In the genomic region with DNA sequence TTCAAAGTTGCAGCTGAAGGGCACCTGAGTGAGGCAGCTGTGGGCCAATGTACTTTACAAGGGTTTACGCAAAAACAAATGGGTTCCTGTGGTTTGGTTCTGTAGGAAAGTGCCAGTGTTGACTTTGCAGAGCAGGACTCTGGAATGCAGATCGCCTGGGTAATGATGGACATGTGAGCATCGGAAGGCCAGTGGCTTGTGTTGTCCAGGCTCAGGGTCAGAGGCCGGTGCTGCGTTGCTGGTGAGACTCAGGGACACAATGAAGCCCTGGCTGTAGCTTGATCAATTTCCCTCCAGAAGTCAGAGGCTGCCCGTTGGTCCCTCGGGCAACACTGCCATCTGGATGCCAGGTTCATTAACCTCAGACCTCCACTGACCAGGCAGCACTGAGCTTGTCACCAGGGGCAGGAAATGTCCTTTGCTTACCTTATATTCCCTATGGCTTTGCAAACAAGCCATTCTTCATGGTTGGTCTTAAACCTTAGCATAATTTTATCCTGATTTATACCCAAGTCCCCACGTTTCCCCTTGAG, we compare ENCODE assay signal across 21 cellular contexts.
DNase-seq lines count a peak whose midpoint lies in the region; ATAC-seq, FAIRE-seq and TF ChIP-seq lines count a peak whose summit lies in the region.
"Had no signal": no experiment of that assay in that cellular context is flagged by ENCODE, and none has a peak within 500 bp of the region (broad histone marks: within the 10 kb centered on the region; RNA-seq: fewer than 3 reads in every experiment).

No MANE protein-coding gene starts in this region.

- H3K79me2 ChIP-seq in H1 (ENCODE audit: control insufficient read depth in 1 of 2, insufficient read depth in 2 of 2, low read length in 2 of 2): no peaks in the 10 kb centered on the region

- no peak overlapping the region for H3K4me3 ChIP-seq in H1 (ENCODE audit: extremely low read depth in 1 of 4, insufficient read depth in 2 of 4, low read depth in 3 of 4, low read length in 4 of 4)
- H3K4me3 ChIP-seq: GM12878, PC-9 had no signal

- no peak overlapping the region for H3K56ac ChIP-seq in H1 (replicated peaks; ENCODE audit: insufficient read length, low read depth, low read length)

- no peaks in the 10 kb centered on the region for H3K27me3 ChIP-seq in H1 (replicated peaks in 1 of 4; ENCODE audit: control insufficient read depth in 3 of 4, extremely low read depth in 1 of 4, insufficient read depth in 3 of 4, low read length in 3 of 4)

- no peak overlapping the region for H4K8ac ChIP-seq in H1 (ENCODE audit: extremely low read depth, insufficient read depth, low read length)

- no peak for TF ChIP-seq CTCF in H1 (IDR thresholded peaks at IDR 0.05; ENCODE audit: control extremely low read depth in 1 of 3, insufficient read depth in 1 of 3, low read depth in 1 of 3, low read length in 3 of 3)

- H3K36me3 ChIP-seq in H1 (ENCODE audit: control insufficient read depth in 2 of 4, insufficient read depth in 4 of 4, low read length in 3 of 4): no peaks in the 10 kb centered on the region

- H2BK15ac ChIP-seq in H1 (ENCODE audit: low read length): no peak overlapping the region

- H3K9ac ChIP-seq in H1 (replicated peaks in 1 of 4; ENCODE audit: extremely low read depth in 1 of 4, low read depth in 3 of 4, low read length in 3 of 4): no peak overlapping the region

- H3K14ac ChIP-seq in H1 (ENCODE audit: insufficient read length): no peak overlapping the region

- no peak overlapping the region for H3K18ac ChIP-seq in H1 (ENCODE audit: extremely low read depth, low read length)

- no peak for TF ChIP-seq RAD21 in H1 (IDR thresholded peaks at IDR 0.05 in 1 of 2, conservative IDR thresholded peaks at IDR 0.05 in 1 of 2; ENCODE audit: low read depth in 2 of 2, low read length in 2 of 2)

- H3K23ac ChIP-seq in H1 (ENCODE audit: insufficient read length): no peak overlapping the region

- DNase-seq in NCI-H146 (lab: John Stamatoyannopoulos, UW) (peak; percentile 48), NCI-H146 treated with DMSO at 0.1 percent for 48 hours (lab: John Stamatoyannopoulos, UW; ENCODE audit: unreplicated experiment) (no peak), H1 (ENCODE audit: low read depth in 1 of 2, low spot score in 2 of 2) (no peak), left lobe of liver (ENCODE audit: low spot score) (no peak), retina (peak; percentile 26), NCI-H2196 treated with DMSO at 0.1 percent for 48 hours (lab: John Stamatoyannopoulos, UW; ENCODE audit: unreplicated experiment) (no peak), NCI-H524 treated with DMSO at 0.1 percent for 48 hours (lab: John Stamatoyannopoulos, UW) (no peak)
- DNase-seq: 8988T; CD8-positive, alpha-beta T cell; DND-41; GOT3; MM.1S; NCI-H1092 treated with DMSO at 0.1 percent for 48 hours; NCI-H1694 treated with DMSO at 0.1 percent for 48 hours; NCI-H345; NCI-H748 treated with DMSO at 0.1 percent for 48 hours; PC-9 had no signal

- no peak overlapping the region for H4K5ac ChIP-seq in H1 (ENCODE audit: insufficient read length, low read depth, low read length)

- H3K4me1 ChIP-seq in H1 (replicated peaks in 1 of 4; ENCODE audit: control insufficient read depth in 3 of 4, insufficient read depth in 4 of 4, low read length in 3 of 4): peaks cover 0 to 4% (median 2%) of the 10 kb centered on the region in 4 experiments; a peak in 2 of 7 replicates

- ATAC-seq in left lobe of liver (peak; percentile 29), GM18861 (IDR thresholded peaks at IDR 0.05; ENCODE audit: unreplicated experiment) (no peak)
- ATAC-seq: CD8-positive, alpha-beta T cell; GM12878 had no signal

- no peaks in the 10 kb centered on the region for H3K23me2 ChIP-seq in H1 (ENCODE audit: low read depth, low read length)

- FAIRE-seq in H1 (lab: Jason Lieb, UNC): no peak
- FAIRE-seq: D721Med, G401.6, GM12878 had no signal

- H2BK5ac ChIP-seq in H1 (ENCODE audit: low read depth, low read length): no peak overlapping the region

- H2AFZ ChIP-seq in H1 (ENCODE audit: low read length): no peak overlapping the region
- H2AFZ ChIP-seq: PC-9 had no signal

- 94% methylated on average over 8 of the region's 8 CpGs; no CpG with 5 or more reads in 1 of the 2 experiments for WGBS in H1 (ENCODE audit: extremely low coverage in 1 of 2, insufficient coverage in 1 of 2, insufficient read length in 1 of 2, insufficient replicate concordance in 2 of 2, low coverage in 1 of 2, low lambda C conversion rate in 2 of 2, missing lambda C conversion rate in 1 of 2), 2 experiments

- no peaks in the 10 kb centered on the region for H4K20me1 ChIP-seq in H1 (replicated peaks in 1 of 2; ENCODE audit: control insufficient read depth in 1 of 2, insufficient read depth in 2 of 2, low read length in 2 of 2)

- TF ChIP-seq POLR2A in H1 (IDR thresholded peaks at IDR 0.05; ENCODE audit: control extremely low read depth in 1 of 2, low read depth in 2 of 2, low read length in 2 of 2): no peak

- H3K4me2 ChIP-seq in H1 (ENCODE audit: insufficient read depth in 1 of 2, low read depth in 2 of 2, low read length in 2 of 2): no peak overlapping the region
- H3K4me2 ChIP-seq: PC-9 had no signal

- H4K91ac ChIP-seq in H1 (replicated peaks; ENCODE audit: insufficient read length, low read length): no peak overlapping the region

- POLR2A ChIA-PET in H1 (lab: Charles Lee; ENCODE audit: partially characterized antibody): no interaction called here

- CTCF ChIA-PET in H1 (lab: Charles Lee; ENCODE audit: partially characterized antibody): interaction anchor here (1.7 kb wide), 1 partner anchor 19 kb away, joined by 4 read pairs; no protein-coding TSS in a partner anchor

- no peak overlapping the region for H3K4ac ChIP-seq in H1 (replicated peaks; ENCODE audit: insufficient read length, low read depth, low read length)

- H3K27ac ChIP-seq in H1 (ENCODE audit: low read depth, low read length): no peak overlapping the region
- H3K27ac ChIP-seq: PC-9 had no signal

- no peak overlapping the region for H2BK120ac ChIP-seq in H1 (replicated peaks; ENCODE audit: low read depth, low read length)

- H2AK5ac ChIP-seq in H1 (ENCODE audit: low read depth, low read length): no peak overlapping the region

- H3K9me3 ChIP-seq in H1 (ENCODE audit: insufficient read depth in 2 of 2, low read depth in 1 of 2, low read length in 1 of 2): 0 out of 4 replicates have a peak, but pooled peaks cover 0 to 1% of the 10 kb centered on the region in 2 experiments

- H3K79me1 ChIP-seq in H1 (ENCODE audit: low read depth, low read length): no peaks in the 10 kb centered on the region

- H2BK12ac ChIP-seq in H1 (ENCODE audit: low read depth, low read length): 0 out of 2 replicates have a peak overlapping the region, but pooled peaks have one; percentile 2

- H2BK20ac ChIP-seq in H1 (ENCODE audit: low read length): no peak overlapping the region

- TF ChIP-seq EP300 in H1 (IDR thresholded peaks at IDR 0.05; ENCODE audit: borderline replicate concordance in 1 of 2, low read depth in 2 of 2, low read length in 2 of 2): no peak

TF ChIP-seq in H1, 55 proteins besides CTCF, POLR2A, EP300 and RAD21:
- TF ChIP-seq SIX5 (IDR thresholded peaks at IDR 0.05; ENCODE audit: low read depth, low read length): no peak
TF ChIP-seq in H1: peak in this region for 0.

Comparison
In these comparisons a context has a peak if more than half of its experiments do, and no peak if none do; other contexts are left out.
1. DNase-seq: peak in NCI-H146 (single experiment) and retina (single experiment); none in NCI-H146 treated with DMSO at 0.1 percent for 48 hours (single experiment), H1 (0 of 2), left lobe of liver (single experiment), NCI-H2196 treated with DMSO at 0.1 percent for 48 hours (single experiment) and NCI-H524 treated with DMSO at 0.1 percent for 48 hours (single experiment).